In genomic region chr10:83104616-83105015, GRCh38 we compare ENCODE assay signal across 28 cellular contexts.
"Had no signal": no experiment of that assay in that cellular context is flagged by ENCODE, and none has a peak within 500 bp of the region (broad histone marks: within the 10 kb centered on the region; RNA-seq: fewer than 3 reads in every experiment).

No MANE protein-coding gene starts in this region.

- H3K27me3 ChIP-seq: colonic mucosa, dorsolateral prefrontal cortex, esophagus muscularis mucosa, esophagus squamous epithelium, foreskin keratinocyte, gastrocnemius medialis, gastroesophageal sphincter, heart left ventricle, heart right ventricle had no signal

- FAIRE-seq: colon, endometrium, endothelial cell of umbilical vein, frontal cortex had no signal

- H3K4me3 ChIP-seq: colonic mucosa, coronary artery, dorsolateral prefrontal cortex, esophagus muscularis mucosa, esophagus squamous epithelium, gastrocnemius medialis, gastroesophageal sphincter, heart left ventricle, heart right ventricle had no signal

- H3K4me1 ChIP-seq: colonic mucosa, esophagus muscularis mucosa, foreskin keratinocyte, gastrocnemius medialis, gastroesophageal sphincter, heart left ventricle, heart right ventricle had no signal

- H3K9me3 ChIP-seq: colonic mucosa, gastrocnemius medialis, gastroesophageal sphincter had no signal

- DNase-seq: colonic mucosa; cortex of kidney; dermis blood vessel endothelial cell; dorsolateral prefrontal cortex; effector CD4-positive, alpha-beta T cell; effector CD8-positive, alpha-beta T cell; effector memory CD4-positive, alpha-beta T cell; effector memory CD8-positive, alpha-beta T cell; endodermal cell; erythroblast; esophagus squamous epithelium; foreskin fibroblast; foreskin keratinocyte; foreskin melanocyte; gastrocnemius medialis; glutamatergic neuron; head of caudate nucleus; heart left ventricle; heart right ventricle had no signal

- ATAC-seq: effector memory CD8-positive, alpha-beta T cell; esophagus mucosa; foreskin keratinocyte; gastrocnemius medialis; gastroesophageal sphincter; heart left ventricle; heart right ventricle had no signal

- H3K27ac ChIP-seq: colonic mucosa, coronary artery, dorsolateral prefrontal cortex, epithelial cell of prostate, esophagus muscularis mucosa, esophagus squamous epithelium, foreskin keratinocyte, gastrocnemius medialis, gastroesophageal sphincter, heart left ventricle, heart right ventricle had no signal

- H3K36me3 ChIP-seq: colonic mucosa, esophagus muscularis mucosa, esophagus squamous epithelium, gastrocnemius medialis, gastroesophageal sphincter, heart left ventricle, heart right ventricle had no signal
